Comparison of ENCODE assay signal across 8 cellular contexts in the genomic region with DNA sequence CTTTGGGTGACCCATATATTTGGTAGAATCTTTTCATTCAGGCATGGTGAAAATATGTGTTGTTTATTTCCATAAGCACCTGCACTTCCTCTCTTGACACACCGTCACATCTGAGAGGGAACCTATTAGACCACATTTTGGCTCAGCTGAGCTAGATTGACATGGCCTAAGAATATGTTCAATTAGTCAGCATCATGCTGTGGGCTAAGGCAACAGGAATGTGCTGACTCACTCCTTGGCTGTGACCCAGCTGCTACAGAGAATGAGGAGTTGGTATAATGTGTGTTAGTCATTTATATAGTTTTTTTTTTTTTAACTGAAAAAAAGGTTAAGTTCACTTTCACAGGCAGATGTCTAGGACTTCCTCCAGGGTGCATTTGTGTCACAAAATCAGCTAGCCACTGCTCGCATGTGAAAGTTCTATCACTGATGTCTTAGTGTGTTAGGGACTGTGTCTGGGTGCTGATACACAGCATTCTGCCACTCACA.
A peak's percentile ranks its signal among the peaks of the same experiment; 100 is the strongest.
DNase-seq lines count a peak whose midpoint lies in the region; ATAC-seq and TF ChIP-seq lines count a peak whose summit lies in the region.

No MANE protein-coding gene starts in this region.

- peak; percentile 87 for ATAC-seq in GM19455 (IDR thresholded peaks at IDR 0.05; ENCODE audit: unreplicated experiment)
- peak; percentile 97 for ATAC-seq in HG03378 (IDR thresholded peaks at IDR 0.05; ENCODE audit: unreplicated experiment)

- DNase-seq in DMS 273 treated with DMSO at 0.1 percent for 48 hours (lab: John Stamatoyannopoulos, UW) (peak; percentile 62), NCI-H446 (lab: John Stamatoyannopoulos, UW) (peak; percentile 78 to 83), cardiac fibroblast (ENCODE audit: low read depth in 2 of 2) (peak; percentile 97 to 99), left kidney (ENCODE audit: low read depth, low spot score) (peak; percentile 73), NCI-H187 (lab: John Stamatoyannopoulos, UW) (no peak)
- DNase-seq in CD4-positive, alpha-beta memory T cell = no peak

- no peaks in the 10 kb centered on the region for H3K4me1 Mint-ChIP-seq in CD4-positive, alpha-beta memory T cell

- POLR2A ChIA-PET in CD4-positive, alpha-beta memory T cell (lab: Charles Lee; ENCODE audit: partially characterized antibody) = no interaction called here

- peaks cover under 1 to 10% (median 4%) of the 10 kb centered on the region in 8 donors for H3K9me3 Mint-ChIP-seq in CD4-positive, alpha-beta memory T cell

- H3K4me1 ChIP-seq in CD4-positive, alpha-beta memory T cell (ENCODE audit: insufficient read depth, low read length) = no peaks in the 10 kb centered on the region

- H3K4me3 ChIP-seq in cardiac fibroblast (replicated peaks in 1 of 2; ENCODE audit: low read depth in 2 of 2, low read length in 2 of 2) = no peak overlapping the region
- no peak overlapping the region for H3K4me3 ChIP-seq in CD4-positive, alpha-beta memory T cell (ENCODE audit: low read length in 2 of 2)

- no peaks in the 10 kb centered on the region for H3K9me3 ChIP-seq in CD4-positive, alpha-beta memory T cell (ENCODE audit: control insufficient read depth in 1 of 2, low read length in 2 of 2)

- H3K4me3 Mint-ChIP-seq in CD4-positive, alpha-beta memory T cell = no peak overlapping the region

- H3K27ac Mint-ChIP-seq in CD4-positive, alpha-beta memory T cell = no peak overlapping the region

- CTCF ChIA-PET in CD4-positive, alpha-beta memory T cell (lab: Charles Lee; ENCODE audit: partially characterized antibody) = no interaction called here

- H3K27me3 Mint-ChIP-seq in CD4-positive, alpha-beta memory T cell = no peaks in the 10 kb centered on the region

- H3K36me3 Mint-ChIP-seq in CD4-positive, alpha-beta memory T cell = no peaks in the 10 kb centered on the region

- intact Hi-C loops in CD4-positive, alpha-beta memory T cell (cut with micrococcal nuclease) = no loop called here

- no peak overlapping the region for H3K27ac ChIP-seq in CD4-positive, alpha-beta memory T cell (ENCODE audit: low read depth, low read length)

- no peaks in the 10 kb centered on the region for H3K36me3 ChIP-seq in CD4-positive, alpha-beta memory T cell (ENCODE audit: insufficient read depth, low read length)

- no peak for TF ChIP-seq CTCF in cardiac fibroblast (IDR thresholded peaks at IDR 0.05; ENCODE audit: low read depth, low read length)

- no peaks in the 10 kb centered on the region for H3K27me3 ChIP-seq in CD4-positive, alpha-beta memory T cell (ENCODE audit: insufficient read depth, low read length)

Comparison
In these comparisons a context has a peak if more than half of its experiments do, and no peak if none do; other contexts are left out.
1. DNase-seq: peak in DMS 273 treated with DMSO at 0.1 percent for 48 hours (single experiment), NCI-H446 (2 of 2), cardiac fibroblast (2 of 2) and left kidney (single experiment); none in CD4-positive, alpha-beta memory T cell (0 of 5) and NCI-H187 (0 of 2).